Comparison of ENCODE assay signal across 10 cellular contexts in the genomic region with DNA sequence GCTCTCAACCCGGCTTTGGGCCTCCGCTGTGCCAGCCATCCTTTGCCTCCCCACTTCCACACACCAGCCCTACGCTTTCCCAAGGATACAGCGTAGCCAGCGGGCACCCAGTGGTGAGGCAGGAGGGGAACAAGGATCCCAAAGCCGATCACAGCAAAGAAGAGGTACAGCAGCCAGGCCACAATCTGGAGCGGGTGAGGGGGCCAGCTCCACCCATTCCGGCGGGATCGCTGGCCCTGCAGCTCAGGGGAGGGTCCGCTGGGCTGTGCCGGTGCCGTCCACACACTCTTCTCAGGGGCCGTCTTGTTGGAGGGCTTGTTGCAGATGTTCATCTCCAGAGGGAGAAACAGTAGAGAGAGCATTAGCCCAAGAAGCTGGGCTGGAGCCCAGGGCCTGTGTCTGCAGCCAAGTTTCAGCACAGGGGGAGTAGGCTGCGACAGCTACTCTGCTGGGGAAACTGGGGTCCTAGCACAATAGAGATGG. TPM values are rescaled to one million over a fixed set of nuclear protein-coding genes. Genes with fewer than 3 reads are reported as not detected.
A peak's percentile ranks its signal among the peaks of the same experiment; 100 is the strongest.
DNase-seq lines count a peak whose midpoint lies in the region; ATAC-seq, FAIRE-seq and TF ChIP-seq lines count a peak whose summit lies in the region.
"Had no signal": no experiment of that assay in that cellular context is flagged by ENCODE, and none has a peak within 500 bp of the region (broad histone marks: within the 10 kb centered on the region; RNA-seq: fewer than 3 reads in every experiment).

No MANE protein-coding gene starts in this region.

- H3K27me3 ChIP-seq in MG63 (no peaks in the 10 kb centered on the region), H1 (replicated peaks in 1 of 4; ENCODE audit: control insufficient read depth in 3 of 4, extremely low read depth in 1 of 4, insufficient read depth in 3 of 4, low read length in 3 of 4) (no peaks in the 10 kb centered on the region; a peak in 1 of 7 replicates), lower lobe of right lung (ENCODE audit: low read depth) (no peaks in the 10 kb centered on the region), thyroid gland (no peaks in the 10 kb centered on the region)

- H4K91ac ChIP-seq in H1 (replicated peaks; ENCODE audit: insufficient read length, low read length) = no peak overlapping the region

- H3K14ac ChIP-seq in H1 (ENCODE audit: insufficient read length) = no peak overlapping the region

- H2AFZ ChIP-seq in H1 (ENCODE audit: low read length) = no peak overlapping the region

- no peak overlapping the region for H3K4me2 ChIP-seq in H1 (ENCODE audit: insufficient read depth in 1 of 2, low read depth in 2 of 2, low read length in 2 of 2)

- no peak for ATAC-seq in lower lobe of right lung
- no peak for ATAC-seq in GM18502 (IDR thresholded peaks at IDR 0.05; ENCODE audit: poor library complexity, unreplicated experiment)
- ATAC-seq: activated T-cell treated with anti-CD3 and anti-CD28 coated beads, Interleukin-2, amount 50 U/mL, for 4 hours had no signal

- WGBS in H1 (ENCODE audit: extremely low coverage in 1 of 2, insufficient coverage in 1 of 2, insufficient read length in 1 of 2, insufficient replicate concordance in 2 of 2, low coverage in 1 of 2, low lambda C conversion rate in 2 of 2, missing lambda C conversion rate in 1 of 2), 2 experiments = 82% methylated on average over 15 of the region's 15 CpGs; no CpG with 5 or more reads in 1 of the 2 experiments
- 78 to 84% methylated on average over 11 to 15 of the region's 15 CpGs for WGBS in thyroid gland, 2 donors

- CTCF ChIA-PET in H1 (lab: Charles Lee; ENCODE audit: partially characterized antibody) = interaction anchor here (0.5 to 32.4 kb wide), 5 partner anchors 7 to 476 kb away, joined by 3 to 476 read pairs (median 3); a partner anchor contains a TSS

- H2AK5ac ChIP-seq in H1 (ENCODE audit: low read depth, low read length) = no peak overlapping the region; the same call in 1 of the 2 replicates

- no peak overlapping the region; the same call in 1 of the 2 replicates for H2BK15ac ChIP-seq in H1 (ENCODE audit: low read length)

- DNase-seq in MG63 (peak; percentile 46), H1 (ENCODE audit: low read depth in 1 of 2, low spot score in 2 of 2) (no peak), lower lobe of right lung (no peak), thyroid gland (no peak), OCI-M2 (lab: John Stamatoyannopoulos, UW; ENCODE audit: unreplicated experiment) (no peak), DMS114 treated with DMSO at 0.1 percent for 48 hours (lab: John Stamatoyannopoulos, UW; ENCODE audit: unreplicated experiment) (no peak)
- DNase-seq: activated T-cell treated with anti-CD3 and anti-CD28 coated beads, Interleukin-2, amount 50 U/mL, for 4 hours; COR-L47; Karpas-422 had no signal

- no peaks in the 10 kb centered on the region for H3K9me3 ChIP-seq in MG63
- H3K9me3 ChIP-seq in H1 (ENCODE audit: insufficient read depth in 2 of 2, low read depth in 1 of 2, low read length in 1 of 2) = no peaks in the 10 kb centered on the region
- no peaks in the 10 kb centered on the region for H3K9me3 ChIP-seq in lower lobe of right lung
- no peaks in the 10 kb centered on the region for H3K9me3 ChIP-seq in thyroid gland

- H2BK120ac ChIP-seq in H1 (replicated peaks; ENCODE audit: low read depth, low read length) = no peak overlapping the region

- FAIRE-seq in H1 (lab: Jason Lieb, UNC) = no peak

- POLR2A ChIA-PET in H1 (lab: Charles Lee; ENCODE audit: partially characterized antibody) = interaction anchor here (0.6 to 1.6 kb wide), 5 partner anchors 8 to 32 kb away, joined by 3 to 4 read pairs (median 3); no protein-coding TSS in a partner anchor

- no peak for TF ChIP-seq EP300 in H1 (IDR thresholded peaks at IDR 0.05; ENCODE audit: borderline replicate concordance in 1 of 2, low read depth in 2 of 2, low read length in 2 of 2)

- no peak overlapping the region for H3K4ac ChIP-seq in H1 (replicated peaks; ENCODE audit: insufficient read length, low read depth, low read length)

- H2BK12ac ChIP-seq in H1 (ENCODE audit: low read depth, low read length) = peak overlapping the region; percentile 27; the same call in 1 of the 2 replicates

- no peak overlapping the region for H3K23ac ChIP-seq in H1 (ENCODE audit: insufficient read length)

- H3K36me3 ChIP-seq in MG63 = no peaks in the 10 kb centered on the region
- H3K36me3 ChIP-seq in H1 (ENCODE audit: control insufficient read depth in 2 of 4, insufficient read depth in 4 of 4, low read length in 3 of 4) = no peaks in the 10 kb centered on the region
- H3K36me3 ChIP-seq in lower lobe of right lung = no peaks in the 10 kb centered on the region
- H3K36me3 ChIP-seq in thyroid gland = no peaks in the 10 kb centered on the region

- no peaks in the 10 kb centered on the region for H3K79me1 ChIP-seq in H1 (ENCODE audit: low read depth, low read length)

- no peaks in the 10 kb centered on the region for H4K20me1 ChIP-seq in H1 (replicated peaks in 1 of 2; ENCODE audit: control insufficient read depth in 1 of 2, insufficient read depth in 2 of 2, low read length in 2 of 2)

- no peaks in the 10 kb centered on the region for H3K79me2 ChIP-seq in H1 (ENCODE audit: control insufficient read depth in 1 of 2, insufficient read depth in 2 of 2, low read length in 2 of 2)

- no peak overlapping the region for H3K56ac ChIP-seq in H1 (replicated peaks; ENCODE audit: insufficient read length, low read depth, low read length)

- H4K8ac ChIP-seq in H1 (ENCODE audit: extremely low read depth, insufficient read depth, low read length) = no peak overlapping the region

- peaks cover 2% of the 10 kb centered on the region; the same call in 1 of the 2 replicates for H3K23me2 ChIP-seq in H1 (ENCODE audit: low read depth, low read length)

- H3K4me1 ChIP-seq in H1 (replicated peaks in 1 of 4; ENCODE audit: control insufficient read depth in 3 of 4, insufficient read depth in 4 of 4, low read length in 3 of 4) = peaks cover 0 to 26% (median 9%) of the 10 kb centered on the region in 4 experiments; a peak in 5 of 7 replicates
- H3K4me1 ChIP-seq in lower lobe of right lung = peaks cover 15% of the 10 kb centered on the region
- peaks cover 4 to 20% of the 10 kb centered on the region in 2 donors for H3K4me1 ChIP-seq in thyroid gland

- H2BK5ac ChIP-seq in H1 (ENCODE audit: low read depth, low read length) = no peak overlapping the region

- TF ChIP-seq CTCF in H1 (IDR thresholded peaks at IDR 0.05; ENCODE audit: control extremely low read depth in 1 of 3, insufficient read depth in 1 of 3, low read depth in 1 of 3, low read length in 3 of 3) = no peak
- no peak for TF ChIP-seq CTCF in lower lobe of right lung (IDR thresholded peaks at IDR 0.05)
- TF ChIP-seq CTCF in thyroid gland (IDR thresholded peaks at IDR 0.05) = no peak

- no peak overlapping the region for H3K4me3 ChIP-seq in MG63
- H3K4me3 ChIP-seq in H1 (ENCODE audit: extremely low read depth in 1 of 4, insufficient read depth in 2 of 4, low read depth in 3 of 4, low read length in 4 of 4) = no peak overlapping the region
- H3K4me3 ChIP-seq in lower lobe of right lung = no peak overlapping the region
- H3K4me3 ChIP-seq in thyroid gland (replicated peaks in 1 of 3) = no peak overlapping the region

- no peak overlapping the region for H2BK20ac ChIP-seq in H1 (ENCODE audit: low read length)

- TF ChIP-seq POLR2A in H1 (IDR thresholded peaks at IDR 0.05; ENCODE audit: control extremely low read depth in 1 of 2, low read depth in 2 of 2, low read length in 2 of 2) (no peak), thyroid gland (IDR thresholded peaks at IDR 0.05) (no peak)

- intact Hi-C loops in lower lobe of right lung (cut with DNase I) (no loop called here), thyroid gland (cut with DNase I) (no loop called here)

- no peak overlapping the region for H3K9ac ChIP-seq in H1 (replicated peaks in 1 of 4; ENCODE audit: extremely low read depth in 1 of 4, low read depth in 3 of 4, low read length in 3 of 4)

- H3K27ac ChIP-seq in H1 (ENCODE audit: low read depth, low read length) = no peak overlapping the region
- H3K27ac ChIP-seq in lower lobe of right lung = peak overlapping the region; percentile 74
- H3K27ac ChIP-seq in thyroid gland = peak overlapping the region in 2 of 3 donors; percentile 10 to 61

- H3K18ac ChIP-seq in H1 (ENCODE audit: extremely low read depth, low read length) = no peak overlapping the region

- no peak overlapping the region for H4K5ac ChIP-seq in H1 (ENCODE audit: insufficient read length, low read depth, low read length)

- no peak for TF ChIP-seq RAD21 in H1 (IDR thresholded peaks at IDR 0.05 in 1 of 2, conservative IDR thresholded peaks at IDR 0.05 in 1 of 2; ENCODE audit: low read depth in 2 of 2, low read length in 2 of 2)

RNA-seq across cellular contexts. Expression of a gene that starts 10.1 kb away (rescaled TPM):
- total RNA-seq in MG63 (2014; rRNA removed; shearing (Covaris generic); ENCODE audit: low replicate concordance) = 2.3 TPM in 1 of 2 replicates, not detected in the other
- 3.1 and 3.5 TPM in 2 replicates for total RNA-seq in H1 (2021; fragmentation: NEBNext Ultra II Directional; extraction: Animal tissue kit (Norgen Biotek cat#: 25700))
- 4.9 and 7.5 TPM in 2 replicates for polyA plus RNA-seq in H1 (2011; rRNA removed)
- 4.4 TPM for polyA plus RNA-seq in H1 (2011; cell fraction: cytosol; rRNA removed)
- 11.3 TPM for polyA plus RNA-seq in H1 (2011; cell fraction: nucleus; rRNA removed)
- polyA plus RNA-seq in H1 (2012, experiment 1 of 2) = 2.6 to 5.3 TPM (median 3.4 TPM) in 4 replicates
- 2.2 TPM for polyA plus RNA-seq in H1 (2012, experiment 2 of 2)
- polyA plus RNA-seq in H1 (2013, experiment 1 of 2) = 3.5 TPM
- 3.4 TPM for polyA plus RNA-seq in H1 (2013, experiment 2 of 2)
- 4.4 and 5.2 TPM in 2 replicates for polyA minus RNA-seq in H1 (2011; rRNA and poly(A)+ RNA removed)
- 2.8 TPM for polyA minus RNA-seq in H1 (2011; cell fraction: cytosol; rRNA and poly(A)+ RNA removed)
- 10.0 TPM for polyA minus RNA-seq in H1 (2011; cell fraction: nucleus; rRNA and poly(A)+ RNA removed)
- 18.9 TPM for total RNA-seq in lower lobe of right lung
- 10 to 100 TPM; 33.3 to 63.8 (median 50.9) TPM for total RNA-seq in thyroid gland

RNA-seq across cellular contexts. Expression of a gene that starts 12.9 kb away (rescaled TPM):
- not detected in 2 replicates for total RNA-seq in MG63 (2014; rRNA removed; shearing (Covaris generic); ENCODE audit: low replicate concordance)
- 0.61 and 1.0 TPM in 2 replicates for total RNA-seq in H1 (2021; fragmentation: NEBNext Ultra II Directional; extraction: Animal tissue kit (Norgen Biotek cat#: 25700))
- 0.77 and 1.3 TPM in 2 replicates for polyA plus RNA-seq in H1 (2011; rRNA removed)
- polyA plus RNA-seq in H1 (2011; cell fraction: cytosol; rRNA removed) = 1.4 TPM
- 1.4 TPM for polyA plus RNA-seq in H1 (2011; cell fraction: nucleus; rRNA removed)
- 0.70 to 1.4 TPM (median 0.81 TPM) in 4 replicates for polyA plus RNA-seq in H1 (2012, experiment 1 of 2)
- polyA plus RNA-seq in H1 (2012, experiment 2 of 2) = 0.79 TPM
- 0.51 TPM for polyA plus RNA-seq in H1 (2013, experiment 1 of 2)
- 0.39 TPM for polyA plus RNA-seq in H1 (2013, experiment 2 of 2)
- 0.34 TPM in 1 of 2 replicates, not detected in the other for polyA minus RNA-seq in H1 (2011; rRNA and poly(A)+ RNA removed)
- polyA minus RNA-seq in H1 (2011; cell fraction: cytosol; rRNA and poly(A)+ RNA removed) = not detected
- 1.1 TPM for polyA minus RNA-seq in H1 (2011; cell fraction: nucleus; rRNA and poly(A)+ RNA removed)
- total RNA-seq in lower lobe of right lung (123 TPM), thyroid gland (1 to 10 TPM in 2 of 4 donors, under 1 TPM in 2; 0.54 to 2.3 (median 1.5) TPM)

RNA-seq across cellular contexts. Expression of a gene that starts 24.8 kb away (rescaled TPM):
- total RNA-seq in MG63 (2014; rRNA removed; shearing (Covaris generic); ENCODE audit: low replicate concordance) = not detected in 2 replicates
- 25.9 and 28.7 TPM in 2 replicates for total RNA-seq in H1 (2021; fragmentation: NEBNext Ultra II Directional; extraction: Animal tissue kit (Norgen Biotek cat#: 25700))
- 32.9 and 41.9 TPM in 2 replicates for polyA plus RNA-seq in H1 (2011; rRNA removed)
- polyA plus RNA-seq in H1 (2011; cell fraction: cytosol; rRNA removed) = 27.5 TPM
- polyA plus RNA-seq in H1 (2011; cell fraction: nucleus; rRNA removed) = 43.8 TPM
- polyA plus RNA-seq in H1 (2012, experiment 1 of 2) = 33.8 to 46.5 TPM (median 42.5 TPM) in 4 replicates
- polyA plus RNA-seq in H1 (2012, experiment 2 of 2) = 32.9 TPM
- 52.3 TPM for polyA plus RNA-seq in H1 (2013, experiment 1 of 2)
- polyA plus RNA-seq in H1 (2013, experiment 2 of 2) = 54.7 TPM
- polyA minus RNA-seq in H1 (2011; rRNA and poly(A)+ RNA removed) = 13.5 and 16.7 TPM in 2 replicates
- 22.1 TPM for polyA minus RNA-seq in H1 (2011; cell fraction: cytosol; rRNA and poly(A)+ RNA removed)
- 16.5 TPM for polyA minus RNA-seq in H1 (2011; cell fraction: nucleus; rRNA and poly(A)+ RNA removed)
- total RNA-seq in lower lobe of right lung (2.9 TPM), thyroid gland (10 to 100 TPM in 2 of 4 donors, 1 to 10 TPM in 2; 4.6 to 11.9 (median 9.0) TPM)

Comparison
In these comparisons a context has a peak if more than half of its experiments do, and no peak if none do; other contexts are left out.
1. RNA of a gene that starts 12.9 kb away (total RNA-seq): 123 TPM in lower lobe of right lung (single experiment); 0.54 to 2.3 TPM in thyroid gland, 0.61 to 1.0 TPM in H1 and not detected in MG63; every median in the first group is over 10 times any median in the second.